Comparison of ENCODE assay signal across 8 cellular contexts in the genomic region with DNA sequence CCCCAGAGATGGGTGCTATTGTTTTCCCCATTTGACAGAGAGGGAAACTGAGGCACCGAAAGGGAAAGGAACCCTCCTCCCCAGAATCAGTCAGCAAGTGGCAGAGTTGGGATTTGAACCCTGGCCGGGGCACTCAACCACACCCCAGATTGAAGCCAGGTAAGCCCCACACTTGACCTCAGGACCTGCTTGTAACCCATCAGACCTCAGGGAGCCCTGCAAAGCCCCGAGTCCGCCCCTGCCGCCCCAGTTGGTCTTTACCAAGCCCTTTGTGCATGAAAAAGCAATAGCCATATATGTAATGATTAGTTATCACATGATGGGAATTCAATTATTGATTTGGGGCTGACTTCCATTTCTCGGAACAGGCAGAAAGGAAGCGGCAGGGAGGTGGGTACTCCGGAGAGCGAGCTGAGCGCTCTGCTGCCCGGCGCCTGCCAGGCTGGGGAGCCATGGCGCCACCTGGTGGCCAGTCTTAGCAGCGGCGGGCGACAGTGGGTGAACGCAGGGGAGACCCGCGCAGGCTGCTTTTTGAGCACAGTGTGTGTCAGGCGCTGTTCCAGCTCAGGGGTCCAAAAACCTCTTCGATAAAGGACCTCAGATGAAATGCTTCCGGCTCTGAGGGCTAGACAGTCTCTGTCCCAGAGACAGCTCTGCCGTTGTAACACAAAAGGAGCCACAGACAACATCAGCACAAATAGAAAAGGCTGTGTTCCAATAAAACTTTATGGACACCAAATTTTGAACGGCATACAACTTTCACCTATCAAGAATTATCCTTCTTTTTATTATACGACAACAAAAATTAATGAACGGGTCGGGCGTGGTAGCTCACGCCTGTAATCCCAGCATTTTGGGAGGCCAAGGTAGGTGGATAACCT.
DNase-seq lines count a peak whose midpoint lies in the region; ATAC-seq and TF ChIP-seq lines count a peak whose summit lies in the region.

No MANE protein-coding gene starts in this region.

- ATAC-seq in HG02798 (IDR thresholded peaks at IDR 0.05; ENCODE audit: poor library complexity, unreplicated experiment), result no peak

- H3K4me3 ChIP-seq in lower leg skin (ENCODE audit: low read depth, poor library complexity, severe bottlenecking), result no peak overlapping the region

- TF ChIP-seq POLR2A in lower leg skin (IDR thresholded peaks at IDR 0.05), result no peak

- intact Hi-C loops in lower leg skin (cut with DNase I; ENCODE audit: low total_unique reads), result loop anchor here (5.0 kb wide), 1 partner anchor 547 kb away; no protein-coding TSS in a partner anchor

- DNase-seq in 8988T (peak; percentile 39), NCI-H2227 (lab: John Stamatoyannopoulos, UW; ENCODE audit: unreplicated experiment) (peak; percentile 82), dedifferentiated amniotic fluid mesenchymal stem cell (ENCODE audit: extremely low spot score) (peak; percentile 27), lower leg skin (ENCODE audit: low spot score in 2 of 2) (peak; percentile 26 to 91)
- peak; percentile 81 for DNase-seq in activated CD4-positive, alpha-beta T cell treated with anti-CD3 and anti-CD28 coated beads, Interleukin-2, amount 50 U/mL, for 1 hour
- DNase-seq in stimulated activated CD4-positive, alpha-beta T cell treated with anti-CD3 and anti-CD28 coated beads, TNF-alpha, amount 100 ng/mL, for 48 hours (ENCODE audit: low read depth in 3 of 3), result peak; percentile 63 to 71 (median 70)

- TF ChIP-seq CTCF in GM12873 (IDR thresholded peaks at IDR 0.05; ENCODE audit: insufficient read depth, low read depth, low read length, missing control alignments), result peak; percentile 95
- TF ChIP-seq CTCF in lower leg skin (IDR thresholded peaks at IDR 0.05), result peak in 1 of 3 donors; percentile 53

- 27% methylated on average over 29 of the region's 29 CpGs for WGBS in lower leg skin, 2 donors

Comparison
In these comparisons a context has a peak if more than half of its experiments do, and no peak if none do; other contexts are left out.
1. DNase-seq: peak in every context shown above with its lines; median percentile 82 in NCI-H2227; 81 in activated CD4-positive, alpha-beta T cell treated with anti-CD3 and anti-CD28 coated beads, Interleukin-2, amount 50 U/mL, for 1 hour; 70 in stimulated activated CD4-positive, alpha-beta T cell treated with anti-CD3 and anti-CD28 coated beads, TNF-alpha, amount 100 ng/mL, for 48 hours; 58 in lower leg skin; 39 in 8988T; 27 in dedifferentiated amniotic fluid mesenchymal stem cell.